8 cellular contexts compared by ENCODE assay signal in genomic region chr19:16328824-16329482, GRCh38. TPM values are rescaled to one million over a fixed set of nuclear protein-coding genes. Genes with fewer than 3 reads are reported as not detected.
DNase-seq lines count a peak whose midpoint lies in the region; ATAC-seq and TF ChIP-seq lines count a peak whose summit lies in the region.

No MANE protein-coding gene starts in this region.

- DNase-seq in breast epithelium (ENCODE audit: low spot score in 2 of 2) (no peak), mammary epithelial cell (no peak), right cardiac atrium (no peak), thyroid gland (no peak), OCI-M2 (lab: John Stamatoyannopoulos, UW; ENCODE audit: unreplicated experiment) (no peak), smooth muscle cell (lab: John Stamatoyannopoulos, UW; ENCODE audit: unreplicated experiment) (no peak)
- peak; percentile 65 for DNase-seq in activated CD8-positive, alpha-beta memory T cell treated with anti-CD3 and anti-CD28 coated beads, Interleukin-2, amount 50 U/mL, for 1 hour (ENCODE audit: extremely low read depth)

- no peaks in the 10 kb centered on the region for H3K36me3 ChIP-seq in breast epithelium
- no peaks in the 10 kb centered on the region for H3K36me3 ChIP-seq in mammary epithelial cell (ENCODE audit: insufficient read depth, low read length)
- H3K36me3 ChIP-seq in thyroid gland: peaks cover 19 to 26% of the 10 kb centered on the region in 2 donors
- no peaks in the 10 kb centered on the region for H3K36me3 ChIP-seq in smooth muscle cell (ENCODE audit: low read depth)

- intact Hi-C loops in breast epithelium (cut with DNase I; ENCODE audit: low total_unique reads): loop anchor here (1.0 kb wide), 1 partner anchor 48 kb away; no protein-coding TSS in a partner anchor
- intact Hi-C loops in mammary epithelial cell (cut with micrococcal nuclease): no loop called here
- intact Hi-C loops in right cardiac atrium (cut with DNase I): loop anchor here (5.0 to 10.0 kb wide), 4 partner anchors 53 to 84 kb away; no protein-coding TSS in a partner anchor
- intact Hi-C loops in thyroid gland (cut with DNase I): loop anchor here (5.0 kb wide), 1 partner anchor 53 kb away; no protein-coding TSS in a partner anchor

- ATAC-seq in right cardiac atrium: no peak
- ATAC-seq in GM21423 (IDR thresholded peaks at IDR 0.05; ENCODE audit: unreplicated experiment): no peak

- peak overlapping the region; percentile 69 to 98 for H3K27ac ChIP-seq in breast epithelium
- no peak overlapping the region for H3K27ac ChIP-seq in mammary epithelial cell (ENCODE audit: insufficient read depth, low read depth, low read length)
- peak overlapping the region; percentile 95 for H3K27ac ChIP-seq in right cardiac atrium (ENCODE audit: low read length)
- peak overlapping the region; percentile 25 to 88 (median 80) for H3K27ac ChIP-seq in thyroid gland
- no peak overlapping the region for H3K27ac ChIP-seq in smooth muscle cell (ENCODE audit: low read depth)

- CTCF ChIA-PET in mammary epithelial cell (lab: Charles Lee; ENCODE audit: low non-redundant PET): no interaction called here

- dilution Hi-C loops in mammary epithelial cell (cut with HindIII; ENCODE audit: low sequenced_read_pairs): loop anchor here (5.0 to 10.0 kb wide), 2 partner anchors 43 to 176 kb away; no protein-coding TSS in a partner anchor

- TF ChIP-seq CTCF in breast epithelium (IDR thresholded peaks at IDR 0.05) (no peak), mammary epithelial cell (conservative IDR thresholded peaks at IDR 0.05 in 1 of 2, IDR thresholded peaks at IDR 0.05 in 1 of 2; ENCODE audit: extremely low read depth in 1 of 2, insufficient read depth in 1 of 2, low read depth in 1 of 2, low read length in 2 of 2) (no peak), thyroid gland (IDR thresholded peaks at IDR 0.05) (no peak), smooth muscle cell (IDR thresholded peaks at IDR 0.05; ENCODE audit: borderline replicate concordance, insufficient read depth, poor library complexity, severe bottlenecking) (no peak)

- H4K20me1 ChIP-seq in mammary epithelial cell (ENCODE audit: insufficient read depth, low read length): no peaks in the 10 kb centered on the region
- peaks cover 28% of the 10 kb centered on the region for H4K20me1 ChIP-seq in smooth muscle cell (ENCODE audit: low read depth)

- H3K79me2 ChIP-seq in mammary epithelial cell (ENCODE audit: insufficient read depth, low read length) (no peaks in the 10 kb centered on the region), smooth muscle cell (ENCODE audit: low read depth) (no peaks in the 10 kb centered on the region)

- H3F3A ChIP-seq in smooth muscle cell (ENCODE audit: low read depth): peaks cover 5% of the 10 kb centered on the region

- H3K4me3 ChIP-seq in breast epithelium: peak overlapping the region; percentile 80 to 97 (median 94)
- no peak overlapping the region for H3K4me3 ChIP-seq in mammary epithelial cell (replicated peaks in 1 of 3; ENCODE audit: insufficient read depth in 1 of 3, low read depth in 2 of 3, low read length in 3 of 3)
- H3K4me3 ChIP-seq in right cardiac atrium (ENCODE audit: low read length): peak overlapping the region; percentile 68
- no peak overlapping the region for H3K4me3 ChIP-seq in thyroid gland (replicated peaks in 1 of 3)
- H3K4me3 ChIP-seq in smooth muscle cell: no peak overlapping the region

- no peaks in the 10 kb centered on the region for H3K4me1 ChIP-seq in breast epithelium
- peaks cover 4% of the 10 kb centered on the region for H3K4me1 ChIP-seq in mammary epithelial cell (ENCODE audit: insufficient read depth, low read length)
- peaks cover 4% of the 10 kb centered on the region for H3K4me1 ChIP-seq in right cardiac atrium (ENCODE audit: control insufficient read depth, insufficient read depth, low read length)
- H3K4me1 ChIP-seq in thyroid gland: peaks cover 0 to 31% of the 10 kb centered on the region in 2 donors
- H3K4me1 ChIP-seq in smooth muscle cell (ENCODE audit: low read depth): no peaks in the 10 kb centered on the region

- H3K27me3 ChIP-seq in breast epithelium (no peaks in the 10 kb centered on the region), mammary epithelial cell (ENCODE audit: insufficient read depth, low read length) (no peaks in the 10 kb centered on the region), right cardiac atrium (ENCODE audit: control insufficient read depth, insufficient read depth) (no peaks in the 10 kb centered on the region), thyroid gland (no peaks in the 10 kb centered on the region), smooth muscle cell (ENCODE audit: low read depth) (peaks cover 13% of the 10 kb centered on the region)

- no TSS peak for BruUV-seq in mammary epithelial cell (replicated peaks; lab: Mats Ljungman, UMichigan)

- in situ Hi-C loops in mammary epithelial cell (cut with MboI; ENCODE audit: low sequenced_read_pairs in 2 of 2): no loop called here

- 94% methylated on average over 10 of the region's 11 CpGs for WGBS in mammary epithelial cell (ENCODE audit: low coverage, missing lambda C conversion rate)
- WGBS in right cardiac atrium: 37% methylated on average over 11 of the region's 11 CpGs
- WGBS in thyroid gland, 2 donors: 51 to 55% methylated on average over 11 of the region's 11 CpGs
- 83% methylated on average over 11 of the region's 11 CpGs for WGBS in smooth muscle cell (ENCODE audit: low lambda C conversion rate)

- H3K9ac ChIP-seq in mammary epithelial cell (ENCODE audit: insufficient read depth, low read length) (no peak overlapping the region), smooth muscle cell (ENCODE audit: low read depth) (no peak overlapping the region)

- H2AFZ ChIP-seq in mammary epithelial cell (ENCODE audit: low read depth, low read length) (no peak overlapping the region), smooth muscle cell (ENCODE audit: low read depth) (no peak overlapping the region)

- H3K4me2 ChIP-seq in mammary epithelial cell (ENCODE audit: insufficient read depth, low read depth, low read length) (no peak overlapping the region), smooth muscle cell (no peak overlapping the region)

- no peak for TF ChIP-seq POLR2A in breast epithelium (IDR thresholded peaks at IDR 0.05)
- no peak for TF ChIP-seq POLR2A in thyroid gland (IDR thresholded peaks at IDR 0.05)

- H3K9me3 ChIP-seq in breast epithelium (no peaks in the 10 kb centered on the region), mammary epithelial cell (replicated peaks; ENCODE audit: insufficient read depth, low read length) (no peaks in the 10 kb centered on the region), right cardiac atrium (ENCODE audit: control insufficient read depth, low read length) (no peaks in the 10 kb centered on the region), thyroid gland (no peaks in the 10 kb centered on the region), smooth muscle cell (replicated peaks; ENCODE audit: low read depth) (no peaks in the 10 kb centered on the region)

RNA-seq across cellular contexts. Expression of gene KLF2, which starts 4.3 kb away (rescaled TPM):
- total RNA-seq in breast epithelium (10 to 100 TPM; 12.0 to 23.3 (median 21.8) TPM), mammary epithelial cell (under 1 TPM in 1 of 2 donors, not detected in 1; 0.99 TPM), right cardiac atrium (10 to 100 TPM; 53.3 to 73.5 (median 68.1) TPM), thyroid gland (10 to 100 TPM in 3 of 4 donors, 1 to 10 TPM in 1; 9.1 to 15.9 (median 14.0) TPM), smooth muscle cell (2.7 and 8.7 TPM in 2 replicates)
- polyA plus RNA-seq in mammary epithelial cell (0.15 TPM), right cardiac atrium (30.9 TPM), smooth muscle cell (11.2 and 18.0 TPM in 2 replicates)
- not detected for polyA minus RNA-seq in mammary epithelial cell

Comparison
In these comparisons a context has a peak if more than half of its experiments do, and no peak if none do; other contexts are left out.
1. H3K27ac ChIP-seq: peak in breast epithelium (2 of 2), right cardiac atrium (single experiment) and thyroid gland (3 of 3); none in mammary epithelial cell (single experiment) and smooth muscle cell (single experiment).
2. H3K4me3 ChIP-seq: peak in breast epithelium (3 of 3) and right cardiac atrium (single experiment); none in mammary epithelial cell (0 of 3), thyroid gland (0 of 3) and smooth muscle cell (single experiment).